Comparison of ENCODE assay signal across 27 cellular contexts in the genomic region with DNA sequence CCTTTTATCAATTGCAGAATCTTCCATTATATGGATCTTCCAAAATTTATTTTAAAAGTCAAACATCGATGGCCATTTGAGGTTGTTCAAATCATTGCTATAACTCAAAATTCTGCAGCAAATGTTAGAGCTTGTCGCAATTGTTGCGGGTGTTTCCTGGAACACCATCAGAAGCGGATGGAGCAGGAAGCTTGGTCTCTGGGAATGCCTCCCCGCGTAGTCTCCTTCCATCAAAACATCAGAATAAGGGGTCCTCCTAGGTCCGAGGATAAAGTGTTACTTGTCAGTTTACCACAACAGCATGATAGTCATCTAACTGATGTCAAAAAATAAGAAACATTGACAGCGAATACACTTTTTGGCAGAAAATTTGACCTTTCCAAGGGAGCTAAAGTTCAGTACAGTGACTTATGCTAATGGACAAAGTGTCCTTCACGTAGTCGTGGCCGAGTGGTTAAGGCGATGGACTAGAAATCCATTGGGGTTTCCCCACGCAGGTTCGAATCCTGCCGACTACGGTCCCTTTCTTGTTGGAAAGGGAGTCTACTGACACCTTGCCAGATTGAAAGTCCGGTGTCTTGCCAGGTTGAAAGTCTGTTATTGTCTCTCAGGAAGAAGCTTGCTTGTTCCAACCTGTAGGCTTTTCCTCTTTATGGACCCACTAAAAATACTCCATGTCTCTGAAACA. TPM values are rescaled to one million over a fixed set of nuclear protein-coding genes. Genes with fewer than 3 reads are reported as not detected.
DNase-seq lines count a peak whose midpoint lies in the region; ATAC-seq, FAIRE-seq and TF ChIP-seq lines count a peak whose summit lies in the region.
"Had no signal": no experiment of that assay in that cellular context is flagged by ENCODE, and none has a peak within 500 bp of the region (broad histone marks: within the 10 kb centered on the region; RNA-seq: fewer than 3 reads in every experiment).

No MANE protein-coding gene starts in this region.

- peaks cover 12% of the 10 kb centered on the region for H3K4me1 Mint-ChIP-seq in HFFc6 (ENCODE audit: low read depth)
- H3K4me1 Mint-ChIP-seq: activated CD4-positive, alpha-beta memory T cell treated with anti-CD3 and anti-CD28 coated beads, Interleukin-2, amount 10 ng/mL, durations not matched to agents 7 days and 5 days; activated T-helper 17 cell treated with anti-CD3 and anti-CD28 coated beads, Interleukin-2, amount 50 U/mL, for 72 hours; B cell; nephron; stimulated activated naive CD8-positive, alpha-beta T cell treated with anti-CD3 and anti-CD28 coated beads, Interleukin-15, amount 100 ng/mL, for 72 hours; T-helper 17 cell had no signal

- H3K27ac ChIP-seq in colonic mucosa, result no peak overlapping the region
- H3K27ac ChIP-seq: breast epithelium, vagina had no signal

- H3K4me1 ChIP-seq in colonic mucosa, result no peaks in the 10 kb centered on the region
- H3K4me1 ChIP-seq: breast epithelium, vagina had no signal

- no peaks in the 10 kb centered on the region for H3K27me3 ChIP-seq in colonic mucosa
- H3K27me3 ChIP-seq: vagina had no signal

- intact Hi-C loops in colonic mucosa (cut with DNase I), result no loop called here

- H3K27ac Mint-ChIP-seq in HFFc6, result no peak overlapping the region
- H3K27ac Mint-ChIP-seq: activated CD4-positive, alpha-beta memory T cell treated with anti-CD3 and anti-CD28 coated beads, Interleukin-2, amount 10 ng/mL, durations not matched to agents 7 days and 5 days; activated T-helper 17 cell treated with anti-CD3 and anti-CD28 coated beads, Interleukin-2, amount 50 U/mL, for 72 hours; B cell; nephron; stimulated activated naive CD8-positive, alpha-beta T cell treated with anti-CD3 and anti-CD28 coated beads, Interleukin-15, amount 100 ng/mL, for 72 hours; T-helper 17 cell had no signal

- H3K4me3 Mint-ChIP-seq in HFFc6, result no peak overlapping the region
- H3K4me3 Mint-ChIP-seq: activated CD4-positive, alpha-beta memory T cell treated with anti-CD3 and anti-CD28 coated beads, Interleukin-2, amount 10 ng/mL, durations not matched to agents 7 days and 5 days; activated T-helper 17 cell treated with anti-CD3 and anti-CD28 coated beads, Interleukin-2, amount 50 U/mL, for 72 hours; B cell; nephron; stimulated activated naive CD8-positive, alpha-beta T cell treated with anti-CD3 and anti-CD28 coated beads, Interleukin-15, amount 100 ng/mL, for 72 hours; T-helper 17 cell had no signal

- H3K36me3 Mint-ChIP-seq in HFFc6 (ENCODE audit: low read depth), result no peaks in the 10 kb centered on the region

- H3K9me3 ChIP-seq in colonic mucosa, result no peaks in the 10 kb centered on the region
- H3K9me3 ChIP-seq: breast epithelium, vagina had no signal

- H3K9me3 Mint-ChIP-seq in HFFc6, result no peaks in the 10 kb centered on the region; the same call in 1 of the 2 replicates
- H3K9me3 Mint-ChIP-seq: activated CD4-positive, alpha-beta memory T cell treated with anti-CD3 and anti-CD28 coated beads, Interleukin-2, amount 10 ng/mL, durations not matched to agents 7 days and 5 days; activated T-helper 17 cell treated with anti-CD3 and anti-CD28 coated beads, Interleukin-2, amount 50 U/mL, for 72 hours; stimulated activated naive CD8-positive, alpha-beta T cell treated with anti-CD3 and anti-CD28 coated beads, Interleukin-15, amount 100 ng/mL, for 72 hours had no signal

- peaks cover 12% of the 10 kb centered on the region for H3K27me3 Mint-ChIP-seq in HFFc6 (ENCODE audit: insufficient read depth)

- peak; percentile 5 for FAIRE-seq in RCC 7860 (lab: Jason Lieb, UNC)
- FAIRE-seq: A204.1 had no signal

- H3K4me3 ChIP-seq in colonic mucosa, result no peak overlapping the region
- H3K4me3 ChIP-seq: breast epithelium, lung, vagina had no signal

- DNase-seq in NCI-H748 (lab: John Stamatoyannopoulos, UW; ENCODE audit: unreplicated experiment) (peak; percentile 45), NCI-H748 treated with DMSO at 0.1 percent for 48 hours (lab: John Stamatoyannopoulos, UW) (no peak), HFFc6 (peak; percentile 16), RCC 7860 (ENCODE audit: low spot score) (peak; percentile 78), kidney tubule cell (ENCODE audit: low spot score) (peak; percentile 36), colonic mucosa (no peak)
- no peak for DNase-seq in stimulated activated naive CD4-positive, alpha-beta T cell (lab: John Stamatoyannopoulos, UW)
- DNase-seq: activated CD4-positive, alpha-beta memory T cell treated with anti-CD3 and anti-CD28 coated beads, Interleukin-2, amount 10 ng/mL, durations not matched to agents 7 days and 5 days; activated CD4-positive, alpha-beta T cell treated with anti-CD3 and anti-CD28 coated beads for 1 hour; activated CD8-positive, alpha-beta memory T cell treated with anti-CD3 and anti-CD28 coated beads, Interleukin-2, amount 50 U/mL, for 48 hours; activated naive CD4-positive, alpha-beta T cell treated with anti-CD3 and anti-CD28 coated beads, Interleukin-2, amount 50 U/mL, for 16 hours; amniotic stem cell; effector CD8-positive, alpha-beta T cell; NCI-H1048; NCI-H187 treated with DMSO at 0.1 percent for 48 hours; NCI-H526 treated with DMSO at 0.1 percent for 48 hours; stimulated activated naive CD8-positive, alpha-beta T cell treated with anti-CD3 and anti-CD28 coated beads, Interleukin-15, amount 100 ng/mL, for 72 hours; T-helper 17 cell had no signal

- TF ChIP-seq CTCF in HFFc6 (IDR thresholded peaks at IDR 0.05) (no peak), colonic mucosa (IDR thresholded peaks at IDR 0.05) (no peak)

- no peak for ATAC-seq in HG03442 (IDR thresholded peaks at IDR 0.05; ENCODE audit: unreplicated experiment)
- ATAC-seq: activated T-helper 17 cell treated with anti-CD3 and anti-CD28 coated beads, Interleukin-2, amount 50 U/mL, for 72 hours; SK-N-SH treated with all-trans-retinoic acid at 6 μM for 48 hours; stimulated activated naive CD8-positive, alpha-beta T cell treated with anti-CD3 and anti-CD28 coated beads, Interleukin-15, amount 100 ng/mL, for 72 hours; T-helper 17 cell had no signal

- H3K36me3 ChIP-seq in colonic mucosa, result no peaks in the 10 kb centered on the region
- H3K36me3 ChIP-seq: breast epithelium, vagina had no signal

- H3K9ac ChIP-seq in colonic mucosa (ENCODE audit: low read depth in 2 of 2, low read length in 2 of 2), result no peak overlapping the region

RNA-seq across cellular contexts. Expression of a gene that starts 59.0 kb away (rescaled TPM):
- 1 to 10 TPM; 3.8 to 5.2 (median 4.1) TPM for total RNA-seq in HFFc6 (2021; fragmentation: NEBNext Ultra II Directional; extraction: Animal tissue kit (Norgen Biotek cat#: 25700))
- total RNA-seq in colonic mucosa, result 1 to 10 TPM; 6.3 to 8.6 TPM

Comparison
In these comparisons a context has a peak if more than half of its experiments do, and no peak if none do; other contexts are left out.
1. DNase-seq: peak in NCI-H748 (single experiment), HFFc6 (single experiment), RCC 7860 (single experiment) and kidney tubule cell (single experiment); none in NCI-H748 treated with DMSO at 0.1 percent for 48 hours (single experiment), stimulated activated naive CD4-positive, alpha-beta T cell (0 of 6) and colonic mucosa (single experiment).